In the genomic region with DNA sequence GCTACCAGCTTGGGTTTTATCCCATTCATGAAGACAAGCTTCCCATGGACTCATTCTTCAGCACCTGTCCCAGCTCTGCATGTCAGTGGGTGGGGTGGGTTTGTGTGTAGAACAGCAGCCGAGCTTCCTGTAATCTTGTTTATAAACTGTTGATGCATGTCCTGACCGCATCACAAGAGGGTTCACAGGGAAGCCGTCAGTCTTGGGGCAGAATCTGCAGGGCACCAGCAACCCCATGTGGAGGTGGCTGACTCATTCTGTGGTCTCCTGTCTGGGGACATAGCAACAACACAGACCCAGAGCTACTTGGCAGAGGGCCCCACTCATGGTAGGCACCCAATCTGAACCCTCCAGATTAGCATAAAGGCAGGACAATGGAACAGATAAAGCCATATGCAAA, we compare ENCODE assay signal across 9 cellular contexts. TPM values are rescaled to one million over a fixed set of nuclear protein-coding genes. Genes with fewer than 3 reads are reported as not detected.
A peak's percentile ranks its signal among the peaks of the same experiment; 100 is the strongest.
DNase-seq lines count a peak whose midpoint lies in the region; FAIRE-seq and TF ChIP-seq lines count a peak whose summit lies in the region.
"Had no signal": no experiment of that assay in that cellular context is flagged by ENCODE, and none has a peak within 500 bp of the region (broad histone marks: within the 10 kb centered on the region; RNA-seq: fewer than 3 reads in every experiment).

No MANE protein-coding gene starts in this region.

- no peak for TF ChIP-seq CTCF in osteocyte (IDR thresholded peaks at IDR 0.05)

- H3K27ac Mint-ChIP-seq in osteocyte (ENCODE audit: unreplicated experiment) = peak overlapping the region; percentile 2

- peaks cover 3% of the 10 kb centered on the region for H3K36me3 Mint-ChIP-seq in osteocyte (ENCODE audit: unreplicated experiment)
- H3K36me3 Mint-ChIP-seq: brain had no signal

- FAIRE-seq in urothelium cell line (lab: Jason Lieb, UNC) = peak; percentile 58

- peaks cover 17% of the 10 kb centered on the region for H3K4me1 Mint-ChIP-seq in osteocyte (ENCODE audit: unreplicated experiment)

- DNase-seq in GM04503 (ENCODE audit: low read depth) (peak; percentile 37), GOT3 (lab: John Stamatoyannopoulos, UW) (peak; percentile 38), M059J (ENCODE audit: low read depth) (peak; percentile 99), dermis blood vessel endothelial cell (peak; percentile 71), osteocyte (ENCODE audit: extremely low spot score, unreplicated experiment) (peak; percentile 85), urothelium cell line (ENCODE audit: low spot score) (peak; percentile 89), islet precursor cell (no peak)
- peak; percentile 73 for DNase-seq in activated CD4-positive, alpha-beta T cell treated with anti-CD3 and anti-CD28 coated beads for 1 hour

- H3K27me3 Mint-ChIP-seq in osteocyte (ENCODE audit: unreplicated experiment) = no peaks in the 10 kb centered on the region

- H3K4me3 Mint-ChIP-seq in osteocyte (ENCODE audit: unreplicated experiment) = no peak overlapping the region
- H3K4me3 Mint-ChIP-seq: brain had no signal

- no peaks in the 10 kb centered on the region for H3K9me3 Mint-ChIP-seq in osteocyte (ENCODE audit: unreplicated experiment)
- H3K9me3 Mint-ChIP-seq: brain had no signal

RNA-seq across cellular contexts. Expression of gene DAPK2, which starts 35.6 kb away (rescaled TPM):
- total RNA-seq in M059J (2014; rRNA removed; shearing (Covaris generic)) = 7.3 and 8.0 TPM in 2 replicates
- total RNA-seq in dermis blood vessel endothelial cell (6.5 and 21.1 TPM in 2 replicates), osteocyte (17.6 and 17.7 TPM in 2 replicates)
